Comparison of ENCODE assay signal across 16 cellular contexts in the genomic region with DNA sequence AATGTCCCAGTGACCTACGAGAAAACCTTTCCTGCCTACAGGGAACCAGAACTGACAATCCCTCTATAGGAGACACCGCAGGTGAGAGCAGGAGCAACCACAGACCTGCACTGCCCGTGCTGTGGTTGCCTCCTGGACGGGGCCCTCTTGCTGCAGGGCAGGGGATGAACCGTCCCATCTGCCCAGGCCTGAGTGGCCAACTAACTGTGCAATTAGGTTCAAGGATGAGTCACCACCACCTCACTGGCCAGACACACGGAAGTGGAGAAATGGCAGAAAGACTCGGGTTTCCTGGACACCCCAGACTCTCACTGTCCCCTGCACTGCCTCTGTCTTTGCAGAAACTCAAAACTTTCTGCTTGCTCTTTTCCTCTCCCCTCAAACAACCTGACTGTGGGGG. TPM values are rescaled to one million over a fixed set of nuclear protein-coding genes. Genes with fewer than 3 reads are reported as not detected.
DNase-seq lines count a peak whose midpoint lies in the region; FAIRE-seq and TF ChIP-seq lines count a peak whose summit lies in the region.
"Had no signal": no experiment of that assay in that cellular context is flagged by ENCODE, and none has a peak within 500 bp of the region (broad histone marks: within the 10 kb centered on the region; RNA-seq: fewer than 3 reads in every experiment).

No MANE protein-coding gene starts in this region.

- 0 out of 2 replicates have a peak overlapping the region, but pooled peaks have one; percentile 39 for H2AFZ ChIP-seq in OCI-LY3 (ENCODE audit: low read depth, low read length)

- peak; percentile 5 for DNase-seq in SIG-M5 treated with dmso at 0.1 percent for 504 hours (lab: John Stamatoyannopoulos, UW; ENCODE audit: unreplicated experiment)
- no peak for DNase-seq in SIG-M5 (lab: John Stamatoyannopoulos, UW)
- peak; percentile 4 for DNase-seq in choroid plexus epithelial cell (ENCODE audit: low read depth)
- peak; percentile 20 for DNase-seq in urothelium cell line (ENCODE audit: low spot score)
- DNase-seq in NCI-H446 treated with DMSO at 0.1 percent for 48 hours (lab: John Stamatoyannopoulos, UW): no peak
- no peak for DNase-seq in hepatic stellate cell (ENCODE audit: low spot score)
- DNase-seq in ovary: no peak
- DNase-seq: 8988T; activated CD4-positive, alpha-beta T cell treated with anti-CD3 and anti-CD28 coated beads for 48 hours; activated naive CD4-positive, alpha-beta T cell treated with Interleukin-2 at 50 U/mL for 16 hours; NCI-H2029; SHP77; stimulated activated naive CD4-positive, alpha-beta T cell had no signal

- no peak for TF ChIP-seq CTCF in OCI-LY3 (IDR thresholded peaks at IDR 0.05; ENCODE audit: low read depth, low read length)
- no peak for TF ChIP-seq CTCF in choroid plexus epithelial cell (conservative IDR thresholded peaks at IDR 0.05; ENCODE audit: low read depth, low read length)
- TF ChIP-seq CTCF in ovary (IDR thresholded peaks at IDR 0.05): no peak

- TF ChIP-seq EP300 in ovary (IDR thresholded peaks at IDR 0.05): no peak

- TF ChIP-seq POLR2A in ovary (IDR thresholded peaks at IDR 0.05): no peak

- no peak overlapping the region for H3K9ac ChIP-seq in OCI-LY3 (ENCODE audit: low read length)

- H3K27me3 ChIP-seq in OCI-LY3 (ENCODE audit: low read depth, low read length) (no peaks in the 10 kb centered on the region), ovary (no peaks in the 10 kb centered on the region)

- no peak overlapping the region for H3K4me2 ChIP-seq in OCI-LY3 (ENCODE audit: low read length)

- no peaks in the 10 kb centered on the region for H3K79me2 ChIP-seq in OCI-LY3 (ENCODE audit: low read length)

- H3K4me3 ChIP-seq in OCI-LY3 (ENCODE audit: low read length) (no peak overlapping the region), choroid plexus epithelial cell (ENCODE audit: low read depth, low read length) (no peak overlapping the region), ovary (no peak overlapping the region)

- 54 to 59% (median 56%) methylated on average over 7 of the region's 7 CpGs for WGBS in ovary, 3 donors

- intact Hi-C loops in ovary (cut with DNase I): no loop called here

- no peaks in the 10 kb centered on the region for H4K20me1 ChIP-seq in OCI-LY3 (ENCODE audit: insufficient read depth, low read length)

- no peak overlapping the region for H3K27ac ChIP-seq in OCI-LY3 (ENCODE audit: low read length)
- no peak overlapping the region for H3K27ac ChIP-seq in ovary
- H3K27ac ChIP-seq: neutrophil had no signal

- H3K4me1 ChIP-seq in OCI-LY3 (ENCODE audit: low read length) (no peaks in the 10 kb centered on the region), ovary (ENCODE audit: insufficient read depth) (no peaks in the 10 kb centered on the region)

- H3K9me3 ChIP-seq in OCI-LY3 (ENCODE audit: insufficient read depth, low read length) (no peaks in the 10 kb centered on the region), ovary (no peaks in the 10 kb centered on the region)
- H3K9me3 ChIP-seq: neutrophil had no signal

- H3K36me3 ChIP-seq in OCI-LY3 (replicated peaks; ENCODE audit: low read depth, low read length): no peaks in the 10 kb centered on the region
- no peaks in the 10 kb centered on the region for H3K36me3 ChIP-seq in ovary
- H3K36me3 ChIP-seq: neutrophil had no signal

- FAIRE-seq in urothelium cell line (lab: Jason Lieb, UNC): no peak
- FAIRE-seq: frontal cortex had no signal

RNA-seq across cellular contexts. Expression of gene HLA-G, which starts 13.8 kb away (rescaled TPM):
- 1 to 10 TPM in 1 of 7 donors, under 1 TPM in 3, not detected in 3; 0.23 to 1.1 (median 0.43) TPM for total RNA-seq in ovary
- under 1 TPM; 0.06 to 0.23 TPM for polyA plus RNA-seq in ovary
- total RNA-seq: frontal cortex had no signal

Comparison
In these comparisons a context has a peak if more than half of its experiments do, and no peak if none do; other contexts are left out.
1. DNase-seq: peak in SIG-M5 treated with dmso at 0.1 percent for 504 hours (single experiment), choroid plexus epithelial cell (single experiment) and urothelium cell line (single experiment); none in SIG-M5 (single experiment), NCI-H446 treated with DMSO at 0.1 percent for 48 hours (single experiment), hepatic stellate cell (single experiment) and ovary (0 of 5).